In genomic region chr9:114086009-114086408, GRCh38 we compare ENCODE assay signal across 24 cellular contexts. TPM values are rescaled to one million over a fixed set of nuclear protein-coding genes. Genes with fewer than 3 reads are reported as not detected.
DNase-seq lines count a peak whose midpoint lies in the region; ATAC-seq, FAIRE-seq and TF ChIP-seq lines count a peak whose summit lies in the region.
"Had no signal": no experiment of that assay in that cellular context is flagged by ENCODE, and none has a peak within 500 bp of the region (broad histone marks: within the 10 kb centered on the region; RNA-seq: fewer than 3 reads in every experiment).

No MANE protein-coding gene starts in this region.

- H3K27ac ChIP-seq in RWPE2 (ENCODE audit: poor library complexity, severe bottlenecking) (no peak overlapping the region), kidney (ENCODE audit: low read depth in 2 of 2, low read length in 2 of 2) (no peak overlapping the region), sigmoid colon (no peak overlapping the region)
- H3K27ac ChIP-seq: HL-60, SJSA1 had no signal

- TF ChIP-seq EP300 in sigmoid colon (IDR thresholded peaks at IDR 0.05) = no peak

- TF ChIP-seq CTCF in RWPE2 (IDR thresholded peaks at IDR 0.05; ENCODE audit: poor library complexity, severe bottlenecking) (no peak), kidney (IDR thresholded peaks at IDR 0.05; ENCODE audit: borderline replicate concordance, extremely low read depth, insufficient read depth) (no peak), sigmoid colon (IDR thresholded peaks at IDR 0.05) (no peak)

- FAIRE-seq in kidney (lab: Jason Lieb, UNC) (no peak), GM19239 (lab: Jason Lieb, UNC) (no peak)
- FAIRE-seq: GM12878, H54 had no signal

- H3K4me1 ChIP-seq in RWPE2 (ENCODE audit: insufficient read depth, poor library complexity, severe bottlenecking) (no peaks in the 10 kb centered on the region), kidney (ENCODE audit: control insufficient read depth in 1 of 2, insufficient read depth in 1 of 2, low read depth in 1 of 2, low read length in 2 of 2) (peaks cover 17% of the 10 kb centered on the region in 2 donors), sigmoid colon (no peaks in the 10 kb centered on the region)

- H3K27me3 ChIP-seq in RWPE2 (ENCODE audit: insufficient read depth, poor library complexity, severe bottlenecking) (no peaks in the 10 kb centered on the region), sigmoid colon (no peaks in the 10 kb centered on the region)
- H3K27me3 ChIP-seq: SJSA1 had no signal

- WGBS in sigmoid colon, 2 donors = 83 to 88% methylated on average over 6 of the region's 6 CpGs

- H3K4me3 ChIP-seq in RWPE2 (ENCODE audit: severe bottlenecking) = no peak overlapping the region
- no peak overlapping the region for H3K4me3 ChIP-seq in kidney (ENCODE audit: low read length in 2 of 2)
- no peak overlapping the region for H3K4me3 ChIP-seq in sigmoid colon
- H3K4me3 ChIP-seq: GM12878, SJSA1 had no signal

- no peak for TF ChIP-seq POLR2A in sigmoid colon (IDR thresholded peaks at IDR 0.05)

- intact Hi-C loops in kidney (cut with DNase I) (loop anchor here (10.0 kb wide), 1 partner anchor 209 kb away; no protein-coding TSS in a partner anchor), sigmoid colon (cut with DNase I) (no loop called here)

- no peaks in the 10 kb centered on the region for H3K36me3 ChIP-seq in RWPE2 (ENCODE audit: low read depth)
- H3K36me3 ChIP-seq in kidney (ENCODE audit: control insufficient read depth in 1 of 2, insufficient read depth in 2 of 2, low read length in 2 of 2) = no peaks in the 10 kb centered on the region
- H3K36me3 ChIP-seq in sigmoid colon = no peaks in the 10 kb centered on the region
- H3K36me3 ChIP-seq: SJSA1 had no signal

- H3K9me3 ChIP-seq in RWPE2 (ENCODE audit: severe bottlenecking) = no peaks in the 10 kb centered on the region
- H3K9me3 ChIP-seq in kidney (ENCODE audit: control insufficient read depth in 1 of 2, low read length in 2 of 2) = no peaks in the 10 kb centered on the region
- H3K9me3 ChIP-seq in sigmoid colon = no peaks in the 10 kb centered on the region

- DNase-seq in DMS53 (lab: John Stamatoyannopoulos, UW) (peak; percentile 18), DMS53 treated with DMSO at 0.1 percent for 48 hours (lab: John Stamatoyannopoulos, UW; ENCODE audit: unreplicated experiment) (no peak), RWPE2 (ENCODE audit: low spot score) (peak; percentile 32), kidney (peak; percentile 41), sigmoid colon (peak; percentile 44), NCI-H1694 treated with DMSO at 0.1 percent for 48 hours (lab: John Stamatoyannopoulos, UW) (no peak), GM19239 (ENCODE audit: insufficient read length, low spot score) (no peak)
- DNase-seq: 8988T; ACHN; CD4-positive, CD25-positive, alpha-beta regulatory T cell; DMS153; GDM1; NCI-H1048; NCI-H1417 treated with DMSO at 0.1 percent for 48 hours; NCI-H187; NCI-H446; NCI-H524 treated with DMSO at 0.1 percent for 48 hours; NCI-H774; Right ventricle myocardium superior had no signal

- H3K9ac ChIP-seq in kidney (ENCODE audit: low read length in 2 of 2) = no peak overlapping the region

- ATAC-seq in RWPE2 (ENCODE audit: low read depth) (no peak), GM18502 (IDR thresholded peaks at IDR 0.05; ENCODE audit: poor library complexity, unreplicated experiment) (no peak)
- ATAC-seq: GM12878 had no signal

RNA-seq across cellular contexts. Expression of gene AMBP, which starts 7.9 kb away (rescaled TPM):
- total RNA-seq in kidney = 5.3 TPM
- 43.5 TPM for polyA plus RNA-seq in kidney (ENCODE audit: insufficient read depth, low read depth, low replicate concordance)
- total RNA-seq in sigmoid colon = not detected
- polyA plus RNA-seq in sigmoid colon = under 1 TPM in 1 of 3 donors, not detected in 2; 0.66 TPM
- total RNA-seq: CD4-positive, CD25-positive, alpha-beta regulatory T cell had no signal
- polyA plus RNA-seq: CD4-positive, CD25-positive, alpha-beta regulatory T cell had no signal

RNA-seq across cellular contexts. Expression of gene KIF12, which starts 13.1 kb away (rescaled TPM):
- total RNA-seq in kidney (202 TPM), sigmoid colon (1 to 10 TPM in 1 of 4 donors, not detected in 3; 1.4 TPM)
- polyA plus RNA-seq in kidney (ENCODE audit: insufficient read depth, low read depth, low replicate concordance) (155 TPM), sigmoid colon (1 to 10 TPM; 2.5 to 6.9 (median 4.8) TPM)
- total RNA-seq: CD4-positive, CD25-positive, alpha-beta regulatory T cell; GM12878; Right ventricle myocardium superior had no signal
- polyA plus RNA-seq: CD4-positive, CD25-positive, alpha-beta regulatory T cell; GM12878 had no signal

Comparison
In these comparisons a context has a peak if more than half of its experiments do, and no peak if none do; other contexts are left out.
1. DNase-seq: peak in DMS53 (single experiment), RWPE2 (single experiment), kidney (single experiment) and sigmoid colon (single experiment); none in DMS53 treated with DMSO at 0.1 percent for 48 hours (single experiment), NCI-H1694 treated with DMSO at 0.1 percent for 48 hours (single experiment) and GM19239 (single experiment).
2. RNA of gene KIF12, which starts 13.1 kb away (total RNA-seq): 202 TPM in kidney (single experiment); 1.4 TPM in sigmoid colon; every median in the first group is over 10 times any median in the second.